Comparison of ENCODE assay signal across 8 cellular contexts in genomic region chr18:2655954-2656236, GRCh38. TPM values are rescaled to one million over a fixed set of nuclear protein-coding genes. Genes with fewer than 3 reads are reported as not detected.
DNase-seq lines count a peak whose midpoint lies in the region; ATAC-seq and TF ChIP-seq lines count a peak whose summit lies in the region.

No MANE protein-coding gene starts in this region.

- H3K36me3 Mint-ChIP-seq in CD14-positive monocyte (peaks cover 3 to 7% of the 10 kb centered on the region in 2 donors), nephron (ENCODE audit: low read depth) (peaks cover 8% of the 10 kb centered on the region)

- peak overlapping the region; percentile 97 to 99 for H3K27ac ChIP-seq in coronary artery

- ATAC-seq in GM19468 (IDR thresholded peaks at IDR 0.05; ENCODE audit: extremely low read depth, unreplicated experiment), result peak; percentile 7
- no peak for ATAC-seq in HG02678 (IDR thresholded peaks at IDR 0.05; ENCODE audit: unreplicated experiment)

- H3K27me3 Mint-ChIP-seq in CD14-positive monocyte (ENCODE audit: low read depth in 3 of 3) (peaks cover 0 to 5% (median 0%) of the 10 kb centered on the region in 3 donors), nephron (ENCODE audit: low read depth) (peaks cover 7% of the 10 kb centered on the region)

- H3K27ac Mint-ChIP-seq in CD14-positive monocyte (peak overlapping the region; percentile 94 to 97 (median 96)), nephron (peak overlapping the region; percentile 87 to 95 (median 94))

- H3K4me1 Mint-ChIP-seq in CD14-positive monocyte (peaks cover 57% of the 10 kb centered on the region), nephron (peaks cover 24% of the 10 kb centered on the region)

- DNase-seq in CD14-positive monocyte (ENCODE audit: low spot score) (peak; percentile 47), NCI-H128 (lab: John Stamatoyannopoulos, UW; ENCODE audit: unreplicated experiment) (peak; percentile 59), coronary artery (ENCODE audit: low spot score) (no peak), RKO (ENCODE audit: low spot score) (no peak)
- DNase-seq in activated effector memory CD4-positive, alpha-beta T cell treated with anti-CD3 and anti-CD28 coated beads, Interleukin-2, amount 50 U/mL, for 16 hours, result no peak

- intact Hi-C loops in CD14-positive monocyte (cut with micrococcal nuclease), result loop anchor here (2.0 to 10.0 kb wide), 9 partner anchors 19 to 799 kb away; partner anchors contain the start of genes EMILIN2 (in 2 of the 2), METTL4 (in 2 of the 2), NDC80 (in 2 of the 2) and TGIF1 (in 1 of the 2)

- peak overlapping the region; percentile 95 for H3K4me3 Mint-ChIP-seq in CD14-positive monocyte
- H3K4me3 Mint-ChIP-seq in nephron, result peak overlapping the region; percentile 93 to 98 (median 97)

- H3K4me3 ChIP-seq in coronary artery, result peak overlapping the region; percentile 93

- H3K9me3 Mint-ChIP-seq in CD14-positive monocyte, result peaks cover 0 to 2% (median 0%) of the 10 kb centered on the region in 7 donors
- no peaks in the 10 kb centered on the region for H3K9me3 Mint-ChIP-seq in nephron

- TF ChIP-seq CTCF in CD14-positive monocyte (IDR thresholded peaks at IDR 0.05) (no peak), coronary artery (IDR thresholded peaks at IDR 0.05) (no peak), nephron (IDR thresholded peaks at IDR 0.05; ENCODE audit: unreplicated experiment in 3 of 3) (peak in 1 of 3 experiments; percentile 16)

RNA-seq across cellular contexts. Expression of gene SMCHD1, which starts 0.4 kb away (rescaled TPM):
- polyA plus RNA-seq in CD14-positive monocyte, result 10 to 100 TPM; 12.7 to 16.8 TPM

Comparison
In these comparisons a context has a peak if more than half of its experiments do, and no peak if none do; other contexts are left out.
1. DNase-seq: peak in CD14-positive monocyte (single experiment) and NCI-H128 (single experiment); none in coronary artery (single experiment), RKO (single experiment) and activated effector memory CD4-positive, alpha-beta T cell treated with anti-CD3 and anti-CD28 coated beads, Interleukin-2, amount 50 U/mL, for 16 hours (single experiment).